7 cellular contexts compared by ENCODE assay signal in the genomic region with DNA sequence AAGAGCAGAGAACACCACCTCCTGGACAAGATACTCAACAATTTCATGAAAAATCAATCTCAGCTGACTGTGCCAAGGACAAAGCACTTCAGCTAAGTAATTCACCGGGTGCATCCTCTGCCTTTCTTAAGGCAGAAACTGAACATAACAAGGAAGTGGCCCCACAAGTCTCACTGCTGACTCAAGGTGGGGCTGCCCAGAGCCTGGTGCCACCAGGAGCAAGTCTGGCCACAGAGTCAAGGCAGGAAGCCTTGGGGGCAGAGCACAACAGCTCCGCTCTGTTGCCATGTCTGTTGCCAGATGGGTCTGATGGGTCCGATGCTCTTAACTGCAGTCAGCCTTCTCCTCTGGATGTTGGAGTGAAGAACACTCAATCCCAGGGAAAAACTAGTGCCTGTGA.
DNase-seq lines count a peak whose midpoint lies in the region; ATAC-seq and TF ChIP-seq lines count a peak whose summit lies in the region.

No MANE protein-coding gene starts in this region.

- H3K27me3 ChIP-seq in lower lobe of right lung (ENCODE audit: low read depth) (no peaks in the 10 kb centered on the region), thyroid gland (no peaks in the 10 kb centered on the region)

- DNase-seq in NOMO-1 treated with DMSO at 0.1 percent for 48 hours (lab: John Stamatoyannopoulos, UW; ENCODE audit: unreplicated experiment) (peak; percentile 42), lower lobe of right lung (peak; percentile 72), thyroid gland (no peak), NCI-H146 treated with DMSO at 0.1 percent for 48 hours (lab: John Stamatoyannopoulos, UW; ENCODE audit: unreplicated experiment) (no peak)
- DNase-seq in activated naive CD4-positive, alpha-beta T cell treated with Interleukin-2 at 50 U/mL for 16 hours: peak; percentile 53

- ATAC-seq in lower lobe of right lung: peak; percentile 31 to 50
- ATAC-seq in GM21360 (IDR thresholded peaks at IDR 0.05; ENCODE audit: unreplicated experiment): no peak
- no peak for ATAC-seq in GM18868 (IDR thresholded peaks at IDR 0.05; ENCODE audit: unreplicated experiment)

- H3K36me3 ChIP-seq in lower lobe of right lung (peaks cover 59% of the 10 kb centered on the region), thyroid gland (peaks cover 4 to 11% of the 10 kb centered on the region in 2 donors)

- H3K27ac ChIP-seq in lower lobe of right lung: peak overlapping the region; percentile 89
- H3K27ac ChIP-seq in thyroid gland: peak overlapping the region; percentile 87 to 96 (median 96)

- WGBS in thyroid gland, 2 donors: 49 to 57% methylated on average over 3 of the region's 3 CpGs

- no peaks in the 10 kb centered on the region for H3K9me3 ChIP-seq in lower lobe of right lung
- no peaks in the 10 kb centered on the region for H3K9me3 ChIP-seq in thyroid gland

- intact Hi-C loops in lower lobe of right lung (cut with DNase I) (no loop called here), thyroid gland (cut with DNase I) (loop anchor here (10.0 kb wide), 1 partner anchor 246 kb away; no protein-coding TSS in a partner anchor)

- TF ChIP-seq CTCF in lower lobe of right lung (IDR thresholded peaks at IDR 0.05) (no peak), thyroid gland (IDR thresholded peaks at IDR 0.05) (no peak)

- H3K4me3 ChIP-seq in lower lobe of right lung (peak overlapping the region; percentile 57), thyroid gland (replicated peaks in 1 of 3) (no peak overlapping the region)

- H3K4me1 ChIP-seq in lower lobe of right lung: peaks cover 92% of the 10 kb centered on the region
- H3K4me1 ChIP-seq in thyroid gland: peaks cover 65 to 67% of the 10 kb centered on the region in 2 donors

- no peak for TF ChIP-seq POLR2A in thyroid gland (IDR thresholded peaks at IDR 0.05)

Comparison
In these comparisons a context has a peak if more than half of its experiments do, and no peak if none do; other contexts are left out.
1. DNase-seq: peak in NOMO-1 treated with DMSO at 0.1 percent for 48 hours (single experiment), activated naive CD4-positive, alpha-beta T cell treated with Interleukin-2 at 50 U/mL for 16 hours (single experiment) and lower lobe of right lung (single experiment); none in thyroid gland (0 of 2) and NCI-H146 treated with DMSO at 0.1 percent for 48 hours (single experiment).
2. ATAC-seq: peak in lower lobe of right lung (2 of 2); none in GM21360 (single experiment) and GM18868 (single experiment).